Comparison of ENCODE assay signal across 12 cellular contexts in the genomic region with DNA sequence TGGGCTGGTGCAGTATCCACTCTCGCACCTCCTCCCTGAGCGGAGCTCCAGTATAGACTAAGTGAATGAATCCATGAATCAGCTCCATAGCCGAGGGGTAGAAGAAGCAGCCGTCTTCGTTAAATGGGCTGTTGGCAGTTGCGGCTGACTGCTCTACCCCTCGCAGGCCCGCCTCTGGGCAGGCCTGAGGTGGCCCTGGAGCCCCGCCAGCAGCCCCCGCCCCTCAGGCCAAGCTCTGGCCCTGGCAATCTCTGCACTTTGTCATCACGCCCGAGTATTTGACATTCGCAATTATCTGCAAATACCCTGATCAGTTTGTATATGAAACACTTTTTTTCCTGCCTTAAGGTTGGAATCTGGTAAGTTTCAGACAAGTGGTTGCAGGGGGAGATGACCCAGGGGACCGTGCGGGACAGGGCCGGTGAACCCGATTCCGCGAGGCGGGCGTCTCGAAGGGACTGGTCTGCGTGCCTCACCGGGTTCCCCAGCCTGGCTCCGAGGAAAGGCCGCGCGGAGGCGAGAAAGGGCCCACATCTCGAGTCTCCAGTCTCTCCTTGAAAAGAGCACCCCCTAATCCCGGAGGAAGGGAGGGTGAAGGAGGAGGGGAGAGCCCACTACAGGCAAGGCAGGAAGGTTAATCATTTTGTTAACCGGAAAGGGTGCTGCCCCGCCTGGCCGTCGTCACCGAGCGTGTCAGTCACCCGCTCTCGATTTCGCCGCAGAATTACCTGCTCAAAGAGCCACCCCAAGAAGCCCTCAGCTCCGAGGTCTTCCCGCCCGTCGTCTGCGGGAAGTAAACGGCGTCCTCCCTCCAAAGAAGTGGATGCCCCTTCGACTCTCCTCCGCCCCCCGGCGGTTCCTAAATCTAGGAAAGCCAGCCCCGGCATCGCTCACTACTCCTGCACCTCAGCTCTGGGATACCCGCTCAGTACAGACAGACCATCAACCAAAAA. TPM values are rescaled to one million over a fixed set of nuclear protein-coding genes. Genes with fewer than 3 reads are reported as not detected.
DNase-seq lines count a peak whose midpoint lies in the region; ATAC-seq and TF ChIP-seq lines count a peak whose summit lies in the region.
"Had no signal": no experiment of that assay in that cellular context is flagged by ENCODE, and none has a peak within 500 bp of the region (broad histone marks: within the 10 kb centered on the region; RNA-seq: fewer than 3 reads in every experiment).

No MANE protein-coding gene starts in this region.

- peak overlapping the region; percentile 68 for H3K4me3 ChIP-seq in iPS-15b (ENCODE audit: low read depth, low read length)
- peak overlapping the region; percentile 55 for H3K4me3 ChIP-seq in rectal smooth muscle tissue (ENCODE audit: low read length)
- H3K4me3 ChIP-seq in tibial artery = peak overlapping the region in 1 of 2 donors; percentile 18
- H3K4me3 ChIP-seq: K562 had no signal

- POLR2A ChIA-PET in activated naive CD8-positive, alpha-beta T cell treated with anti-CD3 and anti-CD28 coated beads, Interleukin-2, amount 10 ng/mL, durations not matched to agents 7 days and 5 days (lab: Charles Lee) = no interaction called here

- peaks cover 13% of the 10 kb centered on the region for H3K9me3 Mint-ChIP-seq in activated CD4-positive, alpha-beta T cell treated with anti-CD3 and anti-CD28 coated beads, Interleukin-2, amount 10 ng/mL, durations not matched to agents 24 days and 14 days
- peaks cover 3% of the 10 kb centered on the region for H3K9me3 Mint-ChIP-seq in activated naive CD8-positive, alpha-beta T cell treated with anti-CD3 and anti-CD28 coated beads, Interleukin-2, amount 10 ng/mL, durations not matched to agents 7 days and 5 days

- TF ChIP-seq CTCF in tibial artery (IDR thresholded peaks at IDR 0.05) = no peak

- H3K27me3 Mint-ChIP-seq in activated CD4-positive, alpha-beta T cell treated with anti-CD3 and anti-CD28 coated beads, Interleukin-2, amount 10 ng/mL, durations not matched to agents 24 days and 14 days = peaks cover 84% of the 10 kb centered on the region
- peaks cover 85% of the 10 kb centered on the region for H3K27me3 Mint-ChIP-seq in activated naive CD8-positive, alpha-beta T cell treated with anti-CD3 and anti-CD28 coated beads, Interleukin-2, amount 10 ng/mL, durations not matched to agents 7 days and 5 days

- no peak overlapping the region for H3K9ac ChIP-seq in iPS-15b (ENCODE audit: low read depth, low read length)
- H3K9ac ChIP-seq in rectal smooth muscle tissue (ENCODE audit: low read length) = no peak overlapping the region

- H3K9me3 ChIP-seq in iPS-15b (ENCODE audit: control insufficient read depth, insufficient read depth, low read length) (no peaks in the 10 kb centered on the region), tibial artery (no peaks in the 10 kb centered on the region)

- H3K27ac Mint-ChIP-seq in activated CD4-positive, alpha-beta T cell treated with anti-CD3 and anti-CD28 coated beads, Interleukin-2, amount 10 ng/mL, durations not matched to agents 24 days and 14 days = peak overlapping the region; percentile 48
- H3K27ac Mint-ChIP-seq in activated naive CD8-positive, alpha-beta T cell treated with anti-CD3 and anti-CD28 coated beads, Interleukin-2, amount 10 ng/mL, durations not matched to agents 7 days and 5 days = peak overlapping the region; percentile 34

- DNase-seq in activated CD4-positive, alpha-beta T cell treated with anti-CD3 and anti-CD28 coated beads, Interleukin-2, amount 10 ng/mL, durations not matched to agents 24 days and 14 days = peak; percentile 60
- no peak for DNase-seq in activated CD4-positive, alpha-beta T cell treated with anti-CD3 and anti-CD28 coated beads, Interleukin-2, amount 50 U/mL, for 48 hours
- DNase-seq in activated naive CD8-positive, alpha-beta T cell treated with anti-CD3 and anti-CD28 coated beads, Interleukin-2, amount 10 ng/mL, durations not matched to agents 7 days and 5 days = peak; percentile 42
- DNase-seq in tibial artery (no peak), left ventricle myocardium superior (no peak), kidney tubule cell (ENCODE audit: low spot score) (no peak)
- DNase-seq: dermis blood vessel endothelial cell, GF-D8 had no signal

- H3K4me1 Mint-ChIP-seq in activated CD4-positive, alpha-beta T cell treated with anti-CD3 and anti-CD28 coated beads, Interleukin-2, amount 10 ng/mL, durations not matched to agents 24 days and 14 days = peaks cover 4% of the 10 kb centered on the region
- H3K4me1 Mint-ChIP-seq in activated naive CD8-positive, alpha-beta T cell treated with anti-CD3 and anti-CD28 coated beads, Interleukin-2, amount 10 ng/mL, durations not matched to agents 7 days and 5 days = peaks cover 6% of the 10 kb centered on the region

- ATAC-seq in activated naive CD8-positive, alpha-beta T cell treated with anti-CD3 and anti-CD28 coated beads, Interleukin-2, amount 10 ng/mL, durations not matched to agents 7 days and 5 days (ENCODE audit: low read depth) = peak; percentile 39
- no peak for ATAC-seq in left ventricle myocardium superior
- ATAC-seq: K562, Right ventricle myocardium inferior had no signal

- peaks cover 12% of the 10 kb centered on the region for H3K4me1 ChIP-seq in iPS-15b (ENCODE audit: control insufficient read depth, insufficient read depth, low read length)
- H3K4me1 ChIP-seq in rectal smooth muscle tissue (ENCODE audit: control insufficient read depth, insufficient read depth, low read length) = peaks cover 3% of the 10 kb centered on the region
- peaks cover 0 to 44% (median 39%) of the 10 kb centered on the region in 4 donors for H3K4me1 ChIP-seq in tibial artery

- intact Hi-C loops in activated CD4-positive, alpha-beta T cell treated with anti-CD3 and anti-CD28 coated beads, Interleukin-2, amount 10 ng/mL, durations not matched to agents 24 days and 14 days (cut with micrococcal nuclease) = no loop called here
- intact Hi-C loops in tibial artery (cut with DNase I; ENCODE audit: low total_unique reads) = no loop called here
- intact Hi-C loops in left ventricle myocardium superior (cut with micrococcal nuclease) = no loop called here

- H3K4me3 Mint-ChIP-seq in activated CD4-positive, alpha-beta T cell treated with anti-CD3 and anti-CD28 coated beads, Interleukin-2, amount 10 ng/mL, durations not matched to agents 24 days and 14 days = no peak overlapping the region
- H3K4me3 Mint-ChIP-seq in activated naive CD8-positive, alpha-beta T cell treated with anti-CD3 and anti-CD28 coated beads, Interleukin-2, amount 10 ng/mL, durations not matched to agents 7 days and 5 days = peak overlapping the region; percentile 13

- H3K27ac ChIP-seq in rectal smooth muscle tissue (ENCODE audit: low read depth, low read length) = no peak overlapping the region
- no peak overlapping the region for H3K27ac ChIP-seq in tibial artery

- H3K27me3 ChIP-seq in iPS-15b (ENCODE audit: control insufficient read depth, insufficient read depth, low read length) = peaks cover 92% of the 10 kb centered on the region
- peaks cover 47% of the 10 kb centered on the region for H3K27me3 ChIP-seq in rectal smooth muscle tissue (ENCODE audit: control insufficient read depth, insufficient read depth, low read length)
- peaks cover 14 to 99% of the 10 kb centered on the region in 2 donors for H3K27me3 ChIP-seq in tibial artery

- H3K36me3 Mint-ChIP-seq in activated CD4-positive, alpha-beta T cell treated with anti-CD3 and anti-CD28 coated beads, Interleukin-2, amount 10 ng/mL, durations not matched to agents 24 days and 14 days (ENCODE audit: low read depth) = peaks cover 8% of the 10 kb centered on the region
- H3K36me3 Mint-ChIP-seq in activated naive CD8-positive, alpha-beta T cell treated with anti-CD3 and anti-CD28 coated beads, Interleukin-2, amount 10 ng/mL, durations not matched to agents 7 days and 5 days = peaks cover 2% of the 10 kb centered on the region

- H3K36me3 ChIP-seq in iPS-15b (ENCODE audit: control insufficient read depth, insufficient read depth, low read length) = no peaks in the 10 kb centered on the region
- H3K36me3 ChIP-seq in rectal smooth muscle tissue (ENCODE audit: control insufficient read depth, insufficient read depth, low read length) = no peaks in the 10 kb centered on the region
- no peaks in the 10 kb centered on the region for H3K36me3 ChIP-seq in tibial artery

RNA-seq across cellular contexts. Expression of a gene that starts 11.1 kb away (rescaled TPM):
- total RNA-seq in activated CD4-positive, alpha-beta T cell treated with anti-CD3 and anti-CD28 coated beads, Interleukin-2, amount 10 ng/mL, durations not matched to agents 24 days and 14 days = 0.07 TPM in 1 of 2 replicates, not detected in the other
- total RNA-seq in activated naive CD8-positive, alpha-beta T cell treated with anti-CD3 and anti-CD28 coated beads, Interleukin-2, amount 10 ng/mL, durations not matched to agents 7 days and 5 days = under 1 TPM; 0.06 to 0.11 TPM
- total RNA-seq in left ventricle myocardium superior = 1.3 TPM

Comparison
In these comparisons a context has a peak if more than half of its experiments do, and no peak if none do; other contexts are left out.
1. DNase-seq: peak in activated CD4-positive, alpha-beta T cell treated with anti-CD3 and anti-CD28 coated beads, Interleukin-2, amount 10 ng/mL, durations not matched to agents 24 days and 14 days (single experiment) and activated naive CD8-positive, alpha-beta T cell treated with anti-CD3 and anti-CD28 coated beads, Interleukin-2, amount 10 ng/mL, durations not matched to agents 7 days and 5 days (single experiment); none in activated CD4-positive, alpha-beta T cell treated with anti-CD3 and anti-CD28 coated beads, Interleukin-2, amount 50 U/mL, for 48 hours (0 of 2), tibial artery (0 of 2), left ventricle myocardium superior (single experiment) and kidney tubule cell (single experiment).